1 cellular context compared by ENCODE assay signal in genomic region chr15:86588413-86588812, GRCh38.
TF ChIP-seq lines count a peak whose summit lies in the region.

No MANE protein-coding gene starts in this region.

TF ChIP-seq in GM23338, 12 proteins besides CTCF, POLR2A, EP300 and RAD21 (continued from another document):
- TF ChIP-seq, protein P1, sequence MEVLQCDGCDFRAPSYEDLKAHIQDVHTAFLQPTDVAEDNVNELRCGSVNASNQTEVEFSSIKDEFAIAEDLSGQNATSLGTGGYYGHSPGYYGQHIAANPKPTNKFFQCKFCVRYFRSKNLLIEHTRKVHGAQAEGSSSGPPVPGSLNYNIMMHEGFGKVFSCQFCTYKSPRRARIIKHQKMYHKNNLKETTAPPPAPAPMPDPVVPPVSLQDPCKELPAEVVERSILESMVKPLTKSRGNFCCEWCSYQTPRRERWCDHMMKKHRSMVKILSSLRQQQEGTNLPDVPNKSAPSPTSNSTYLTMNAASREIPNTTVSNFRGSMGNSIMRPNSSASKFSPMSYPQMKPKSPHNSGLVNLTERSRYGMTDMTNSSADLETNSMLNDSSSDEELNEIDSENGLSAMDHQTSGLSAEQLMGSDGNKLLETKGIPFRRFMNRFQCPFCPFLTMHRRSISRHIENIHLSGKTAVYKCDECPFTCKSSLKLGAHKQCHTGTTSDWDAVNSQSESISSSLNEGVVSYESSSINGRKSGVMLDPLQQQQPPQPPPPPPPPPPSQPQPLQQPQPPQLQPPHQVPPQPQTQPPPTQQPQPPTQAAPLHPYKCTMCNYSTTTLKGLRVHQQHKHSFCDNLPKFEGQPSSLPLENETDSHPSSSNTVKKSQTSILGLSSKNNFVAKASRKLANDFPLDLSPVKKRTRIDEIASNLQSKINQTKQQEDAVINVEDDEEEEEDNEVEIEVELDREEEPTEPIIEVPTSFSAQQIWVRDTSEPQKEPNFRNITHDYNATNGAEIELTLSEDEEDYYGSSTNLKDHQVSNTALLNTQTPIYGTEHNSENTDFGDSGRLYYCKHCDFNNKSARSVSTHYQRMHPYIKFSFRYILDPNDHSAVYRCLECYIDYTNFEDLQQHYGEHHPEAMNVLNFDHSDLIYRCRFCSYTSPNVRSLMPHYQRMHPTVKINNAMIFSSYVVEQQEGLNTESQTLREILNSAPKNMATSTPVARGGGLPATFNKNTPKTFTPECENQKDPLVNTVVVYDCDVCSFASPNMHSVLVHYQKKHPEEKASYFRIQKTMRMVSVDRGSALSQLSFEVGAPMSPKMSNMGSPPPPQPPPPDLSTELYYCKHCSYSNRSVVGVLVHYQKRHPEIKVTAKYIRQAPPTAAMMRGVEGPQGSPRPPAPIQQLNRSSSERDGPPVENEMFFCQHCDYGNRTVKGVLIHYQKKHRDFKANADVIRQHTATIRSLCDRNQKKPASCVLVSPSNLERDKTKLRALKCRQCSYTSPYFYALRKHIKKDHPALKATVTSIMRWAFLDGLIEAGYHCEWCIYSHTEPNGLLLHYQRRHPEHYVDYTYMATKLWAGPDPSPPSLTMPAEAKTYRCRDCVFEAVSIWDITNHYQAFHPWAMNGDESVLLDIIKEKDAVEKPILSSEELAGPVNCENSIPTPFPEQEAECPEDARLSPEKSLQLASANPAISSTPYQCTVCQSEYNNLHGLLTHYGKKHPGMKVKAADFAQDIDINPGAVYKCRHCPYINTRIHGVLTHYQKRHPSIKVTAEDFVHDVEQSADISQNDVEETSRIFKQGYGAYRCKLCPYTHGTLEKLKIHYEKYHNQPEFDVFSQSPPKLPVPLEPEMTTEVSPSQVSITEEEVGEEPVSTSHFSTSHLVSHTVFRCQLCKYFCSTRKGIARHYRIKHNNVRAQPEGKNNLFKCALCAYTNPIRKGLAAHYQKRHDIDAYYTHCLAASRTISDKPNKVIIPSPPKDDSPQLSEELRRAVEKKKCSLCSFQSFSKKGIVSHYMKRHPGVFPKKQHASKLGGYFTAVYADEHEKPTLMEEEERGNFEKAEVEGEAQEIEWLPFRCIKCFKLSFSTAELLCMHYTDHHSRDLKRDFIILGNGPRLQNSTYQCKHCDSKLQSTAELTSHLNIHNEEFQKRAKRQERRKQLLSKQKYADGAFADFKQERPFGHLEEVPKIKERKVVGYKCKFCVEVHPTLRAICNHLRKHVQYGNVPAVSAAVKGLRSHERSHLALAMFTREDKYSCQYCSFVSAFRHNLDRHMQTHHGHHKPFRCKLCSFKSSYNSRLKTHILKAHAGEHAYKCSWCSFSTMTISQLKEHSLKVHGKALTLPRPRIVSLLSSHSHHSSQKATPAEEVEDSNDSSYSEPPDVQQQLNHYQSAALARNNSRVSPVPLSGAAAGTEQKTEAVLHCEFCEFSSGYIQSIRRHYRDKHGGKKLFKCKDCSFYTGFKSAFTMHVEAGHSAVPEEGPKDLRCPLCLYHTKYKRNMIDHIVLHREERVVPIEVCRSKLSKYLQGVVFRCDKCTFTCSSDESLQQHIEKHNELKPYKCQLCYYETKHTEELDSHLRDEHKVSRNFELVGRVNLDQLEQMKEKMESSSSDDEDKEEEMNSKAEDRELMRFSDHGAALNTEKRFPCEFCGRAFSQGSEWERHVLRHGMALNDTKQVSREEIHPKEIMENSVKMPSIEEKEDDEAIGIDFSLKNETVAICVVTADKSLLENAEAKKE (CRISPR knock-in tag; IDR thresholded peaks at IDR 0.05), result no peak
- TF ChIP-seq, protein P2, sequence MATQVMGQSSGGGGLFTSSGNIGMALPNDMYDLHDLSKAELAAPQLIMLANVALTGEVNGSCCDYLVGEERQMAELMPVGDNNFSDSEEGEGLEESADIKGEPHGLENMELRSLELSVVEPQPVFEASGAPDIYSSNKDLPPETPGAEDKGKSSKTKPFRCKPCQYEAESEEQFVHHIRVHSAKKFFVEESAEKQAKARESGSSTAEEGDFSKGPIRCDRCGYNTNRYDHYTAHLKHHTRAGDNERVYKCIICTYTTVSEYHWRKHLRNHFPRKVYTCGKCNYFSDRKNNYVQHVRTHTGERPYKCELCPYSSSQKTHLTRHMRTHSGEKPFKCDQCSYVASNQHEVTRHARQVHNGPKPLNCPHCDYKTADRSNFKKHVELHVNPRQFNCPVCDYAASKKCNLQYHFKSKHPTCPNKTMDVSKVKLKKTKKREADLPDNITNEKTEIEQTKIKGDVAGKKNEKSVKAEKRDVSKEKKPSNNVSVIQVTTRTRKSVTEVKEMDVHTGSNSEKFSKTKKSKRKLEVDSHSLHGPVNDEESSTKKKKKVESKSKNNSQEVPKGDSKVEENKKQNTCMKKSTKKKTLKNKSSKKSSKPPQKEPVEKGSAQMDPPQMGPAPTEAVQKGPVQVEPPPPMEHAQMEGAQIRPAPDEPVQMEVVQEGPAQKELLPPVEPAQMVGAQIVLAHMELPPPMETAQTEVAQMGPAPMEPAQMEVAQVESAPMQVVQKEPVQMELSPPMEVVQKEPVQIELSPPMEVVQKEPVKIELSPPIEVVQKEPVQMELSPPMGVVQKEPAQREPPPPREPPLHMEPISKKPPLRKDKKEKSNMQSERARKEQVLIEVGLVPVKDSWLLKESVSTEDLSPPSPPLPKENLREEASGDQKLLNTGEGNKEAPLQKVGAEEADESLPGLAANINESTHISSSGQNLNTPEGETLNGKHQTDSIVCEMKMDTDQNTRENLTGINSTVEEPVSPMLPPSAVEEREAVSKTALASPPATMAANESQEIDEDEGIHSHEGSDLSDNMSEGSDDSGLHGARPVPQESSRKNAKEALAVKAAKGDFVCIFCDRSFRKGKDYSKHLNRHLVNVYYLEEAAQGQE (IDR thresholded peaks at IDR 0.05; ENCODE audit: unreplicated experiment), result no peak
- TF ChIP-seq STAT1 (IDR thresholded peaks at IDR 0.05; ENCODE audit: unreplicated experiment), result no peak
- TF ChIP-seq ZNF331 (CRISPR knock-in tag; IDR thresholded peaks at IDR 0.05; ENCODE audit: low read depth), result no peak
- TF ChIP-seq, protein P3, sequence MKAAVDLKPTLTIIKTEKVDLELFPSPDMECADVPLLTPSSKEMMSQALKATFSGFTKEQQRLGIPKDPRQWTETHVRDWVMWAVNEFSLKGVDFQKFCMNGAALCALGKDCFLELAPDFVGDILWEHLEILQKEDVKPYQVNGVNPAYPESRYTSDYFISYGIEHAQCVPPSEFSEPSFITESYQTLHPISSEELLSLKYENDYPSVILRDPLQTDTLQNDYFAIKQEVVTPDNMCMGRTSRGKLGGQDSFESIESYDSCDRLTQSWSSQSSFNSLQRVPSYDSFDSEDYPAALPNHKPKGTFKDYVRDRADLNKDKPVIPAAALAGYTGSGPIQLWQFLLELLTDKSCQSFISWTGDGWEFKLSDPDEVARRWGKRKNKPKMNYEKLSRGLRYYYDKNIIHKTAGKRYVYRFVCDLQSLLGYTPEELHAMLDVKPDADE (IDR thresholded peaks at IDR 0.05), result no peak
- no peak for TF ChIP-seq ZNF114 (CRISPR knock-in tag; IDR thresholded peaks at IDR 0.05)
TF ChIP-seq in GM23338: peak in this region for 0.
